ENCODE assay signal across 9 cellular contexts in genomic region chr11:56624661-56625110, GRCh38. TPM values are rescaled to one million over a fixed set of nuclear protein-coding genes. Genes with fewer than 3 reads are reported as not detected.
DNase-seq lines count a peak whose midpoint lies in the region; ATAC-seq, FAIRE-seq and TF ChIP-seq lines count a peak whose summit lies in the region.
"Had no signal": no experiment of that assay in that cellular context is flagged by ENCODE, and none has a peak within 500 bp of the region (broad histone marks: within the 10 kb centered on the region; RNA-seq: fewer than 3 reads in every experiment).

No MANE protein-coding gene starts in this region.

- SMC1A ChIA-PET in GM12878 (lab: Charles Lee; ENCODE audit: uncharacterized antibody, unreplicated experiment), result interaction anchor here (0.9 to 1.0 kb wide), 2 partner anchors 19 to 188 kb away, joined by 3 to 5 read pairs; no protein-coding TSS in a partner anchor

- H3K27me3 ChIP-seq in GM12878 (replicated peaks in 1 of 2; ENCODE audit: control insufficient read depth in 2 of 2, insufficient read depth in 2 of 2, low read length in 1 of 2), result no peaks in the 10 kb centered on the region
- H3K27me3 ChIP-seq in lung (ENCODE audit: control insufficient read depth, insufficient read depth), result no peaks in the 10 kb centered on the region

- no peak overlapping the region for H3K27ac ChIP-seq in GM12878 (ENCODE audit: control insufficient read depth, insufficient read depth)
- no peak overlapping the region for H3K27ac ChIP-seq in lung (ENCODE audit: low read depth in 1 of 2, low read length in 1 of 2)

- intact Hi-C loops in GM12878 (cut with micrococcal nuclease; ENCODE audit: unreplicated experiment), result loop anchor here (1.0 to 10.0 kb wide), 3 partner anchors 159 to 682 kb away; no protein-coding TSS in a partner anchor

- WGBS in GM12878 (ENCODE audit: insufficient coverage, insufficient replicate concordance, low lambda C conversion rate, missing lambda C conversion rate), result 4% methylated on average over 3 of the region's 3 CpGs
- WGBS in lung, 2 donors, result 7 to 8% methylated on average over 3 of the region's 3 CpGs

- POLR2A ChIA-PET in GM12878 (lab: Charles Lee), result no interaction called here

- no peaks in the 10 kb centered on the region for H3K79me2 ChIP-seq in GM12878 (ENCODE audit: control insufficient read depth, insufficient read depth, low read length)

- H3K9me3 ChIP-seq in GM12878 (replicated peaks; ENCODE audit: control insufficient read depth, insufficient read depth, low read length) (no peaks in the 10 kb centered on the region), lung (ENCODE audit: control insufficient read depth in 2 of 2, insufficient read depth in 1 of 2, low read length in 1 of 2) (no peaks in the 10 kb centered on the region)

- no peak overlapping the region for H2AFZ ChIP-seq in GM12878 (ENCODE audit: control insufficient read depth, low read depth, low read length)

- in situ Hi-C loops in GM12878 (cut with MboI), result no loop called here

- BruUV-seq in GM12878 (replicated peaks; lab: Mats Ljungman, UMichigan), result no TSS peak

- TF ChIP-seq POLR2A in GM12878 (IDR thresholded peaks at IDR 0.05; ENCODE audit: low read depth, low read length), result no peak

- CTCF ChIA-PET in GM12878 (lab: Yijun Ruan, JAX), result interaction anchor here (2.7 kb wide), 1 partner anchor 158 kb away, joined by 20 read pairs; no protein-coding TSS in a partner anchor

- H3K4me3 ChIP-seq in GM12878, result no peak overlapping the region
- H3K4me3 ChIP-seq in lung, result no peak overlapping the region

- DNase-seq in AG09319 (ENCODE audit: extremely low read depth, low read depth) (no peak), M059J (ENCODE audit: low read depth) (peak; percentile 73), GM12878 (ENCODE audit: low read depth, low spot score) (peak; percentile 30), lung (ENCODE audit: low spot score) (no peak), NCI-H345 treated with DMSO at 0.1 percent for 48 hours (lab: John Stamatoyannopoulos, UW; ENCODE audit: unreplicated experiment) (no peak)
- no peak for DNase-seq in stimulated activated CD4-positive, alpha-beta T cell treated with anti-CD3 and anti-CD28 coated beads, Interleukin-2, amount 100 ng/mL, for 24 hours
- no peak for DNase-seq in activated CD4-positive, alpha-beta T cell treated with anti-CD3 and anti-CD28 coated beads for 48 hours

- TF ChIP-seq RAD21 in GM12878 (IDR thresholded peaks at IDR 0.05; ENCODE audit: insufficient read depth, low read depth, low read length), result peak; percentile 48; the same call in 1 of the 2 replicates

- peak in 1 of 2 experiments; percentile 82; a peak in 3 of 4 replicates for TF ChIP-seq EP300 in GM12878 (IDR thresholded peaks at IDR 0.05; ENCODE audit: borderline replicate concordance in 1 of 2, control insufficient read depth in 1 of 2, low read depth in 2 of 2, low read length in 2 of 2)

- TF ChIP-seq CTCF in AG09319 (IDR thresholded peaks at IDR 0.05; ENCODE audit: low read depth, low read length) (peak; percentile 6), GM12878 (IDR thresholded peaks at IDR 0.05 in 2 of 3, conservative IDR thresholded peaks at IDR 0.05 in 1 of 3; ENCODE audit: control insufficient read depth in 2 of 3, extremely low read depth in 1 of 3, insufficient read depth in 1 of 3, low read depth in 3 of 3, low read length in 3 of 3) (peak; percentile 12 to 44 (median 29); a peak in 1 of 6 replicates), lung (IDR thresholded peaks at IDR 0.05; ENCODE audit: control extremely low read depth, extremely low read depth) (no peak)

- H3K4me1 ChIP-seq in GM12878 (ENCODE audit: control insufficient read depth, insufficient read depth, low read length) (no peaks in the 10 kb centered on the region), lung (ENCODE audit: control insufficient read depth in 2 of 2, insufficient read depth in 2 of 2, low read length in 2 of 2) (no peaks in the 10 kb centered on the region)

- no peak overlapping the region for H3K9ac ChIP-seq in GM12878 (ENCODE audit: control insufficient read depth, insufficient read depth, low read length)

- H4K20me1 ChIP-seq in GM12878 (ENCODE audit: control insufficient read depth, insufficient read depth), result no peaks in the 10 kb centered on the region

- RAD21 ChIA-PET in GM12878 (lab: Charles Lee; ENCODE audit: unreplicated experiment), result interaction anchor here (3.1 kb wide), 1 partner anchor 158 kb away, joined by 16 read pairs; no protein-coding TSS in a partner anchor

- H3K4me2 ChIP-seq in GM12878 (ENCODE audit: control insufficient read depth, insufficient read depth), result no peak overlapping the region

- FAIRE-seq in GM12878 (lab: Jason Lieb, UNC), result no peak

- ATAC-seq in GM18907 (IDR thresholded peaks at IDR 0.05; ENCODE audit: unreplicated experiment), result peak; percentile 54
- peak; percentile 86 for ATAC-seq in GM12878
- ATAC-seq in lung (ENCODE audit: insufficient read depth, low FRiP score), result peak; percentile 77

- no peaks in the 10 kb centered on the region for H3K36me3 ChIP-seq in GM12878 (ENCODE audit: control insufficient read depth in 2 of 2, insufficient read depth in 2 of 2, low read length in 1 of 2)
- H3K36me3 ChIP-seq in lung (ENCODE audit: control insufficient read depth in 2 of 2, insufficient read depth in 2 of 2, low read length in 2 of 2), result no peaks in the 10 kb centered on the region

RNA-seq across cellular contexts. Expression of gene OR5M1, which starts 10.0 kb away (rescaled TPM):
- total RNA-seq in M059J (2014; rRNA removed; shearing (Covaris generic)), result not detected in 2 replicates
- total RNA-seq in GM12878 (2013; cell fraction: nucleolus; rRNA removed), result not detected in 2 replicates
- not detected in 2 replicates for total RNA-seq in GM12878 (2014; rRNA removed)
- not detected in 2 replicates for total RNA-seq in GM12878 (2014; rRNA removed; fragmentation: Illumina TruSeq; extraction: Trizol)
- not detected in 2 replicates for total RNA-seq in GM12878 (2021)
- polyA plus RNA-seq in GM12878 (2011; ENCODE audit: low read depth), result not detected
- not detected in 2 replicates for polyA plus RNA-seq in GM12878 (2011; rRNA removed)
- polyA plus RNA-seq in GM12878 (2011; cell fraction: cytosol; rRNA removed), result not detected in 2 replicates
- not detected in 2 replicates for polyA plus RNA-seq in GM12878 (2011; cell fraction: nucleus; rRNA removed)
- not detected in 2 replicates for polyA plus RNA-seq in GM12878 (2012)
- polyA plus RNA-seq in GM12878 (2014; fragmentation: Illumina TruSeq; extraction: Trizol), result not detected in 2 replicates
- not detected for polyA plus RNA-seq in GM12878 (2014; fragmentation: Nextera tagmentation; extraction: Ambion mirVana)
- not detected in 2 replicates for polyA plus RNA-seq in GM12878 (2014; rRNA removed)
- polyA plus RNA-seq in GM12878 (2016; fragmentation: Nextera tagmentation; extraction: Ambion mirVana), result not detected
- polyA minus RNA-seq in GM12878 (2011; rRNA and poly(A)+ RNA removed), result 0.29 TPM in 1 of 2 replicates, not detected in the other
- polyA minus RNA-seq in GM12878 (2011; cell fraction: cytosol; rRNA and poly(A)+ RNA removed), result not detected in 2 replicates
- polyA minus RNA-seq in GM12878 (2011; cell fraction: nucleus; rRNA and poly(A)+ RNA removed), result not detected in 2 replicates
- total RNA-seq in lung, result not detected
- polyA plus RNA-seq in lung, result not detected
- total RNA-seq: glomerular endothelial cell had no signal

RNA-seq across cellular contexts. Expression of gene OR5AP2, which starts 17.6 kb away (rescaled TPM):
- not detected in 2 replicates for total RNA-seq in M059J (2014; rRNA removed; shearing (Covaris generic))
- not detected in 2 replicates for total RNA-seq in GM12878 (2013; cell fraction: nucleolus; rRNA removed)
- total RNA-seq in GM12878 (2014; rRNA removed) (not detected in 2 replicates), GM12878 (2014; rRNA removed; fragmentation: Illumina TruSeq; extraction: Trizol) (not detected in 2 replicates), GM12878 (2021) (not detected in 2 replicates), lung (not detected)
- polyA plus RNA-seq in GM12878 (2011; ENCODE audit: low read depth), result not detected
- polyA plus RNA-seq in GM12878 (2011; rRNA removed) (not detected in 2 replicates), GM12878 (2014; fragmentation: Illumina TruSeq; extraction: Trizol) (not detected in 2 replicates), GM12878 (2014; fragmentation: Nextera tagmentation; extraction: Ambion mirVana) (not detected), GM12878 (2014; rRNA removed) (not detected in 2 replicates), GM12878 (2016; fragmentation: Nextera tagmentation; extraction: Ambion mirVana) (not detected), lung (not detected)
- not detected in 2 replicates for polyA plus RNA-seq in GM12878 (2011; cell fraction: cytosol; rRNA removed)
- not detected in 2 replicates for polyA plus RNA-seq in GM12878 (2011; cell fraction: nucleus; rRNA removed)
- not detected in 2 replicates for polyA plus RNA-seq in GM12878 (2012)
- polyA minus RNA-seq in GM12878 (2011; rRNA and poly(A)+ RNA removed), result not detected in 2 replicates
- polyA minus RNA-seq in GM12878 (2011; cell fraction: cytosol; rRNA and poly(A)+ RNA removed), result not detected in 2 replicates
- polyA minus RNA-seq in GM12878 (2011; cell fraction: nucleus; rRNA and poly(A)+ RNA removed), result not detected in 2 replicates
- total RNA-seq: glomerular endothelial cell had no signal

RNA-seq across cellular contexts. Expression of gene OR5AR1, which starts 38.8 kb away (rescaled TPM):
- not detected in 2 replicates for total RNA-seq in M059J (2014; rRNA removed; shearing (Covaris generic))
- not detected in 2 replicates for total RNA-seq in GM12878 (2013; cell fraction: nucleolus; rRNA removed)
- total RNA-seq in GM12878 (2014; rRNA removed) (not detected in 2 replicates), GM12878 (2014; rRNA removed; fragmentation: Illumina TruSeq; extraction: Trizol) (not detected in 2 replicates), GM12878 (2021) (not detected in 2 replicates), lung (not detected)
- not detected for polyA plus RNA-seq in GM12878 (2011; ENCODE audit: low read depth)
- polyA plus RNA-seq in GM12878 (2011; rRNA removed) (not detected in 2 replicates), GM12878 (2014; fragmentation: Illumina TruSeq; extraction: Trizol) (not detected in 2 replicates), GM12878 (2014; fragmentation: Nextera tagmentation; extraction: Ambion mirVana) (not detected), GM12878 (2014; rRNA removed) (not detected in 2 replicates), GM12878 (2016; fragmentation: Nextera tagmentation; extraction: Ambion mirVana) (not detected), lung (not detected)
- not detected in 2 replicates for polyA plus RNA-seq in GM12878 (2011; cell fraction: cytosol; rRNA removed)
- not detected in 2 replicates for polyA plus RNA-seq in GM12878 (2011; cell fraction: nucleus; rRNA removed)
- not detected in 2 replicates for polyA plus RNA-seq in GM12878 (2012)
- not detected in 2 replicates for polyA minus RNA-seq in GM12878 (2011; rRNA and poly(A)+ RNA removed)
- polyA minus RNA-seq in GM12878 (2011; cell fraction: cytosol; rRNA and poly(A)+ RNA removed), result not detected in 2 replicates
- not detected in 2 replicates for polyA minus RNA-seq in GM12878 (2011; cell fraction: nucleus; rRNA and poly(A)+ RNA removed)
- total RNA-seq: glomerular endothelial cell had no signal

RNA-seq across cellular contexts. Expression of gene OR5M10, which starts 47.2 kb away (rescaled TPM):
- total RNA-seq in M059J (2014; rRNA removed; shearing (Covaris generic)), result not detected in 2 replicates
- total RNA-seq in GM12878 (2013; cell fraction: nucleolus; rRNA removed), result not detected in 2 replicates
- not detected in 2 replicates for total RNA-seq in GM12878 (2014; rRNA removed)
- not detected in 2 replicates for total RNA-seq in GM12878 (2014; rRNA removed; fragmentation: Illumina TruSeq; extraction: Trizol)
- not detected in 2 replicates for total RNA-seq in GM12878 (2021)
- polyA plus RNA-seq in GM12878 (2011; ENCODE audit: low read depth), result not detected
- polyA plus RNA-seq in GM12878 (2011; rRNA removed), result not detected in 2 replicates
- not detected in 2 replicates for polyA plus RNA-seq in GM12878 (2011; cell fraction: cytosol; rRNA removed)
- polyA plus RNA-seq in GM12878 (2011; cell fraction: nucleus; rRNA removed), result not detected in 2 replicates
- not detected in 2 replicates for polyA plus RNA-seq in GM12878 (2012)
- polyA plus RNA-seq in GM12878 (2014; fragmentation: Illumina TruSeq; extraction: Trizol), result not detected in 2 replicates
- not detected for polyA plus RNA-seq in GM12878 (2014; fragmentation: Nextera tagmentation; extraction: Ambion mirVana)
- not detected in 2 replicates for polyA plus RNA-seq in GM12878 (2014; rRNA removed)
- polyA plus RNA-seq in GM12878 (2016; fragmentation: Nextera tagmentation; extraction: Ambion mirVana), result not detected
- polyA minus RNA-seq in GM12878 (2011; rRNA and poly(A)+ RNA removed), result not detected in 2 replicates
- not detected in 2 replicates for polyA minus RNA-seq in GM12878 (2011; cell fraction: cytosol; rRNA and poly(A)+ RNA removed)
- polyA minus RNA-seq in GM12878 (2011; cell fraction: nucleus; rRNA and poly(A)+ RNA removed), result not detected in 2 replicates
- total RNA-seq in lung, result not detected
- not detected for polyA plus RNA-seq in lung
- total RNA-seq: glomerular endothelial cell had no signal

Comparison
In these comparisons a context has a peak if more than half of its experiments do, and no peak if none do; other contexts are left out.
1. DNase-seq: peak in M059J (single experiment) and GM12878 (single experiment); none in AG09319 (single experiment), lung (single experiment), stimulated activated CD4-positive, alpha-beta T cell treated with anti-CD3 and anti-CD28 coated beads, Interleukin-2, amount 100 ng/mL, for 24 hours (0 of 2), activated CD4-positive, alpha-beta T cell treated with anti-CD3 and anti-CD28 coated beads for 48 hours (single experiment) and NCI-H345 treated with DMSO at 0.1 percent for 48 hours (single experiment).
2. Peak in every context shown above with its lines, with median percentiles within 50 percentile points of each other: ATAC-seq.